In genomic region chr4:168076989-168077725, GRCh38 we compare ENCODE assay signal across 8 cellular contexts. TPM values are rescaled to one million over a fixed set of nuclear protein-coding genes. Genes with fewer than 3 reads are reported as not detected.
DNase-seq lines count a peak whose midpoint lies in the region; ATAC-seq and TF ChIP-seq lines count a peak whose summit lies in the region.

No MANE protein-coding gene starts in this region.

- no peaks in the 10 kb centered on the region for H3K27me3 Mint-ChIP-seq in activated CD4-positive, alpha-beta memory T cell treated with anti-CD3 and anti-CD28 coated beads for 36 hours
- H3K27me3 Mint-ChIP-seq in natural killer cell treated with Interleukin-12 subunit alpha and Interleukin-12 subunit beta and Interleukin-15 and Interleukin-18, amount 100 ng/mL, for 72 hours: no peaks in the 10 kb centered on the region

- ATAC-seq in GM18909 (IDR thresholded peaks at IDR 0.05; ENCODE audit: poor library complexity, unreplicated experiment) (peak; percentile 92), HG03066 (IDR thresholded peaks at IDR 0.05; ENCODE audit: low read depth, unreplicated experiment) (peak; percentile 83)
- no peak for ATAC-seq in natural killer cell treated with Interleukin-12 subunit alpha and Interleukin-12 subunit beta and Interleukin-15 and Interleukin-18, amount 100 ng/mL, for 72 hours

- H3K9me3 Mint-ChIP-seq in activated CD4-positive, alpha-beta memory T cell treated with anti-CD3 and anti-CD28 coated beads for 36 hours: no peaks in the 10 kb centered on the region
- no peaks in the 10 kb centered on the region for H3K9me3 Mint-ChIP-seq in natural killer cell treated with Interleukin-12 subunit alpha and Interleukin-12 subunit beta and Interleukin-15 and Interleukin-18, amount 100 ng/mL, for 72 hours

- TF ChIP-seq CTCF in fibroblast of pulmonary artery (IDR thresholded peaks at IDR 0.05; ENCODE audit: low read length, missing control alignments): peak; percentile 99

- CTCF ChIA-PET in activated CD4-positive, alpha-beta memory T cell treated with anti-CD3 and anti-CD28 coated beads for 36 hours (lab: Charles Lee): no interaction called here

- intact Hi-C loops in activated CD4-positive, alpha-beta memory T cell treated with anti-CD3 and anti-CD28 coated beads for 36 hours (cut with micrococcal nuclease): loop anchor here (2.0 kb wide), 1 partner anchor 1910 kb away; no protein-coding TSS in a partner anchor

- peak; percentile 48 for DNase-seq in COLO668 (lab: John Stamatoyannopoulos, UW; ENCODE audit: unreplicated experiment)
- DNase-seq in NCI-H2227 (lab: John Stamatoyannopoulos, UW; ENCODE audit: unreplicated experiment): peak; percentile 49
- DNase-seq in activated CD4-positive, alpha-beta memory T cell treated with anti-CD3 and anti-CD28 coated beads for 36 hours: peak; percentile 53
- DNase-seq in fibroblast of pulmonary artery (ENCODE audit: low read depth): peak; percentile 88
- peak; percentile 22 for DNase-seq in occipital lobe (lab: John Stamatoyannopoulos, UW)
- DNase-seq in natural killer cell treated with Interleukin-12 subunit alpha and Interleukin-12 subunit beta and Interleukin-15 and Interleukin-18, amount 100 ng/mL, for 72 hours (ENCODE audit: low spot score): no peak

- no peaks in the 10 kb centered on the region for H3K36me3 Mint-ChIP-seq in activated CD4-positive, alpha-beta memory T cell treated with anti-CD3 and anti-CD28 coated beads for 36 hours
- no peaks in the 10 kb centered on the region for H3K36me3 Mint-ChIP-seq in natural killer cell treated with Interleukin-12 subunit alpha and Interleukin-12 subunit beta and Interleukin-15 and Interleukin-18, amount 100 ng/mL, for 72 hours

- no peaks in the 10 kb centered on the region for H3K4me1 Mint-ChIP-seq in activated CD4-positive, alpha-beta memory T cell treated with anti-CD3 and anti-CD28 coated beads for 36 hours (ENCODE audit: low read depth)
- no peaks in the 10 kb centered on the region for H3K4me1 Mint-ChIP-seq in natural killer cell treated with Interleukin-12 subunit alpha and Interleukin-12 subunit beta and Interleukin-15 and Interleukin-18, amount 100 ng/mL, for 72 hours (ENCODE audit: low read depth in 2 of 2)

- no peak overlapping the region for H3K4me3 Mint-ChIP-seq in activated CD4-positive, alpha-beta memory T cell treated with anti-CD3 and anti-CD28 coated beads for 36 hours
- H3K4me3 Mint-ChIP-seq in natural killer cell treated with Interleukin-12 subunit alpha and Interleukin-12 subunit beta and Interleukin-15 and Interleukin-18, amount 100 ng/mL, for 72 hours: no peak overlapping the region

- no peak overlapping the region for H3K4me3 ChIP-seq in fibroblast of pulmonary artery (replicated peaks; ENCODE audit: low read depth, low read length)

- H3K27ac Mint-ChIP-seq in activated CD4-positive, alpha-beta memory T cell treated with anti-CD3 and anti-CD28 coated beads for 36 hours: no peak overlapping the region
- H3K27ac Mint-ChIP-seq in natural killer cell treated with Interleukin-12 subunit alpha and Interleukin-12 subunit beta and Interleukin-15 and Interleukin-18, amount 100 ng/mL, for 72 hours: no peak overlapping the region

- POLR2A ChIA-PET in activated CD4-positive, alpha-beta memory T cell treated with anti-CD3 and anti-CD28 coated beads for 36 hours (lab: Charles Lee): no interaction called here

RNA-seq across cellular contexts. Expression of gene ANXA10, which starts 15.2 kb away (rescaled TPM):
- not detected for total RNA-seq in activated CD4-positive, alpha-beta memory T cell treated with anti-CD3 and anti-CD28 coated beads for 36 hours
- total RNA-seq in occipital lobe: not detected
- total RNA-seq in natural killer cell treated with Interleukin-12 subunit alpha and Interleukin-12 subunit beta and Interleukin-15 and Interleukin-18, amount 100 ng/mL, for 72 hours: not detected

Comparison
In these comparisons a context has a peak if more than half of its experiments do, and no peak if none do; other contexts are left out.
1. ATAC-seq: peak in GM18909 (single experiment) and HG03066 (single experiment); none in natural killer cell treated with Interleukin-12 subunit alpha and Interleukin-12 subunit beta and Interleukin-15 and Interleukin-18, amount 100 ng/mL, for 72 hours (0 of 2).